In the genomic region with DNA sequence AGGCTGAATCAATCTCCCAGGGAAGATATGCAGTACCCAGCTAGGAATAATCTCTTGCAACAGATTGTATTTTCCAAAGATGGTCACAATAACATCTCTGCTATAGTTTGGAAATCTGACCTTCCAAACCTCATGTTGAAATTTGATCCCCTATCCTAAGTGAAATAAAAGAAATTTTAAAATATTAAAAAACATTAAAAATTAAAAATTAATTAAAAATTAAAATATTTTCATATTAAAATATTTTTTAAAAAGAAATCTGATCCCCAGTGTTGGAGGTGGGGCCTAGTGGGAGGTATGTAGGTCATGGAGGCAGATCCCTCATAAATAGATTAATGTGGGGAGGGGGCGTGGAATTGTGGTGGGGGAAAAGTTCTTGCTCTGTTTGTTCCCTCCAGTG, we compare ENCODE assay signal across 3 cellular contexts.
"Had no signal": no experiment of that assay in that cellular context is flagged by ENCODE, and none has a peak within 500 bp of the region (broad histone marks: within the 10 kb centered on the region; RNA-seq: fewer than 3 reads in every experiment).

No MANE protein-coding gene starts in this region.

- DNase-seq: GDM1, GF-D8 had no signal

- ATAC-seq: GM12878 had no signal

- H3K4me3 ChIP-seq: GM12878 had no signal
